In the genomic region with DNA sequence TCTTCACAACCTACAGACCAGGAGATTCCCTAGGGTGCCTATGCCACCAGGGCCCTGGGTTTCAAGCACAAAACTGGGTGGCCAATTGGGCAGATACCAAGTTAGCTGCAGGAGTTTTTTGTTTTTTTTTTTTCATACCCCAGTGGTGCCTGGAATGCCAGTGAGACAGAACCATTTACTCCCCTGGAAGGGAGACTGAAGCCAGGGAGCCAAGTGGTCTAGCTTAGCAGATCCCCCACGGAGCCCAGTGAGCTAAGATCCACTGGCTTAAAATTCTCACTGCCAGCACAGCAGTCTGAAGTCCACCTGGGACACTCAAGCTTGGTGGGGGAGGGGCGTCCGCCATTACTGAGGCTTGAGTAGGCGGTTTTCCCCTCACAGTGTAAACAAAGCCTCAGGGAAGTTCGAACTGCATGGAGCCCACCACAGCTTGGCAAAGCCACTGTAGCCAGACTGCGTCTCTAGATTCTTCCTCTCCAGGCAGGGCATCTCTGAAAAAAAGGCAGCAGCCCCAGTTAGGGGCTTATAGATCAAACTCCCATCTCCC, we compare ENCODE assay signal across 10 cellular contexts. TPM values are rescaled to one million over a fixed set of nuclear protein-coding genes. Genes with fewer than 3 reads are reported as not detected.
"Had no signal": no experiment of that assay in that cellular context is flagged by ENCODE, and none has a peak within 500 bp of the region (broad histone marks: within the 10 kb centered on the region; RNA-seq: fewer than 3 reads in every experiment).

No MANE protein-coding gene starts in this region.

RNA-seq across cellular contexts. Expression of gene TEX38, which starts 56.7 kb away (rescaled TPM):
- total RNA-seq: activated CD4-positive, alpha-beta memory T cell treated with anti-CD3 and anti-CD28 coated beads, Interleukin-2, amount 10 ng/mL, durations not matched to agents 7 days and 5 days; activated CD8-positive, alpha-beta memory T cell treated with anti-CD3 and anti-CD28 coated beads, Interleukin-2, amount 10 ng/mL, durations not matched to agents 7 days and 5 days; bronchial epithelial cell; M059J; OCI-LY7; PC-9; Right ventricle myocardium inferior; SK-MEL-5; T-cell; T-helper 17 cell had no signal
